In the genomic region with DNA sequence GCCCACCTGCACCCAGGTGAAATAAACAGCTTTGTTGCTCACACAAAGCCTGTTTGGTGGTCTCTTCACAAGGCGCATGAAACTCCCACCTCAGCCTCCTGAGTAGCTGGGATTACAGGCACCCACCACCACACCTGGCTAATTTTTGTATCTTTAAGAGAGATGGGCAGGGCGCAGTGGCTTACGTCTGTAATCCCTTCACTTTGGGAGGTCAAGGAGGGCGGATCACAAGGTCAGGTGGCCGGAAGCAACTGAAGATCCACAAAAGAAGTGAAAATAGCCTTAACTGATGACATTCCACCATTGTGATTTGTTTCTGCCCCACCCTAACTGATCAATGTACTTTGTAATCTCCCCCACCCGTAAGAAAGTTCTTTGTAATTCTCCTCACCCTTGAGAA, we compare ENCODE assay signal across 2 cellular contexts. TPM values are rescaled to one million over a fixed set of nuclear protein-coding genes. Genes with fewer than 3 reads are reported as not detected.
"Had no signal": no experiment of that assay in that cellular context is flagged by ENCODE, and none has a peak within 500 bp of the region (broad histone marks: within the 10 kb centered on the region; RNA-seq: fewer than 3 reads in every experiment).

No MANE protein-coding gene starts in this region.

RNA-seq across cellular contexts. Expression of a gene that starts 15.3 kb away (rescaled TPM):
- total RNA-seq: G401, GM12878 had no signal
